17 cellular contexts compared by ENCODE assay signal in genomic region chr3:138441742-138442141, GRCh38. TPM values are rescaled to one million over a fixed set of nuclear protein-coding genes. Genes with fewer than 3 reads are reported as not detected.
DNase-seq lines count a peak whose midpoint lies in the region; ATAC-seq lines count a peak whose summit lies in the region.
"Had no signal": no experiment of that assay in that cellular context is flagged by ENCODE, and none has a peak within 500 bp of the region (broad histone marks: within the 10 kb centered on the region; RNA-seq: fewer than 3 reads in every experiment).

No MANE protein-coding gene starts in this region.

- no peak overlapping the region for H3K27ac ChIP-seq in effector memory CD4-positive, alpha-beta T cell (ENCODE audit: insufficient read depth, low read length, poor library complexity, severe bottlenecking)

- no peaks in the 10 kb centered on the region for H3K9me3 ChIP-seq in effector memory CD4-positive, alpha-beta T cell (ENCODE audit: control insufficient read depth, low read length)
- H3K9me3 ChIP-seq: upper lobe of left lung had no signal

- no peaks in the 10 kb centered on the region for H3K4me1 ChIP-seq in effector memory CD4-positive, alpha-beta T cell (ENCODE audit: control insufficient read depth, insufficient read depth, low read length, poor library complexity, severe bottlenecking)

- peak; percentile 57 for DNase-seq in AG08395 (ENCODE audit: low spot score)
- DNase-seq in HT1080 (ENCODE audit: low read depth), result peak; percentile 77
- DNase-seq in astrocyte of the hippocampus (ENCODE audit: low read depth, low spot score), result peak; percentile 69
- peak; percentile 39 for DNase-seq in kidney tubule cell (ENCODE audit: low spot score)
- no peak for DNase-seq in effector memory CD4-positive, alpha-beta T cell
- DNase-seq in activated CD4-positive, alpha-beta T cell treated with anti-CD3 and anti-CD28 coated beads for 48 hours, result no peak
- DNase-seq: activated effector memory CD4-positive, alpha-beta T cell treated with Interleukin-2 at 50 U/mL for 16 hours; NCI-H2029; NCI-H526 treated with DMSO at 0.1 percent for 48 hours; stimulated activated CD4-positive, alpha-beta T cell treated with anti-CD3 and anti-CD28 coated beads, Interleukin-12 subunit alpha, Interleukin-12 subunit beta, amount 100 ng/mL, for 4 hours; stimulated activated naive CD4-positive, alpha-beta T cell treated with Interleukin-2 at 50 U/mL for 16 hours; SW 1271 had no signal

- no peak overlapping the region for H3K4me3 ChIP-seq in effector memory CD4-positive, alpha-beta T cell (ENCODE audit: insufficient read depth, low read depth, low read length, poor library complexity, severe bottlenecking)
- H3K4me3 ChIP-seq: upper lobe of left lung had no signal

- no peaks in the 10 kb centered on the region for H3K27me3 ChIP-seq in effector memory CD4-positive, alpha-beta T cell (replicated peaks; ENCODE audit: control insufficient read depth, insufficient read depth, low read length, poor library complexity, severe bottlenecking)
- H3K27me3 ChIP-seq: upper lobe of left lung had no signal

- ATAC-seq in GM19397 (IDR thresholded peaks at IDR 0.05; ENCODE audit: unreplicated experiment) (no peak), HG03565 (IDR thresholded peaks at IDR 0.05; ENCODE audit: unreplicated experiment) (no peak)
- ATAC-seq: esophagus mucosa had no signal

- H3K36me3 ChIP-seq in effector memory CD4-positive, alpha-beta T cell (ENCODE audit: control insufficient read depth, insufficient read depth, low read length), result no peaks in the 10 kb centered on the region
- H3K36me3 ChIP-seq: upper lobe of left lung had no signal

RNA-seq across cellular contexts. Expression of gene ESYT3, which starts 7.3 kb away (rescaled TPM):
- total RNA-seq in HT1080 (2014; rRNA removed; shearing (Covaris generic)), result 0.02 and 0.40 TPM in 2 replicates
- 0.06 and 0.07 TPM in 2 replicates for polyA plus RNA-seq in HT1080 (2015; cell fraction: cytosol; rRNA removed)
- polyA plus RNA-seq in HT1080 (2015; cell fraction: nucleus; rRNA removed), result 1.3 and 3.3 TPM in 2 replicates
- total RNA-seq: HT-29 had no signal

Comparison
In these comparisons a context has a peak if more than half of its experiments do, and no peak if none do; other contexts are left out.
1. DNase-seq: peak in AG08395 (single experiment), HT1080 (single experiment), astrocyte of the hippocampus (single experiment) and kidney tubule cell (single experiment); none in effector memory CD4-positive, alpha-beta T cell (0 of 3) and activated CD4-positive, alpha-beta T cell treated with anti-CD3 and anti-CD28 coated beads for 48 hours (single experiment).